Comparison of ENCODE assay signal across 8 cellular contexts in genomic region chr1:186155594-186155993, GRCh38.
DNase-seq lines count a peak whose midpoint lies in the region; ATAC-seq, FAIRE-seq and TF ChIP-seq lines count a peak whose summit lies in the region.

No MANE protein-coding gene starts in this region.

- H3K4me2 ChIP-seq in OCI-LY1 (ENCODE audit: low read length): no peak overlapping the region
- no peak overlapping the region for H3K4me2 ChIP-seq in endothelial cell of umbilical vein (ENCODE audit: insufficient read depth, low read length)

- H3K4me3 ChIP-seq in heart right ventricle: no peak overlapping the region
- H3K4me3 ChIP-seq in OCI-LY1 (ENCODE audit: low read depth, low read length, poor library complexity, severe bottlenecking): no peak overlapping the region
- no peak overlapping the region for H3K4me3 ChIP-seq in endothelial cell of umbilical vein (replicated peaks in 1 of 3; ENCODE audit: insufficient read depth in 1 of 3, low read depth in 1 of 3, low read length in 3 of 3)

- no peaks in the 10 kb centered on the region for H3K9me1 ChIP-seq in endothelial cell of umbilical vein (replicated peaks; ENCODE audit: control insufficient read depth, extremely low read depth, insufficient read depth, low read length)

- H2AFZ ChIP-seq in OCI-LY1 (ENCODE audit: low read length): no peak overlapping the region
- no peak overlapping the region for H2AFZ ChIP-seq in endothelial cell of umbilical vein (ENCODE audit: low read depth, low read length)

- WGBS in heart right ventricle, 2 donors: 71 to 80% methylated on average over 1 of the region's 1 CpG

- peaks cover 0 to 5% (median 0%) of the 10 kb centered on the region in 9 donors for H3K4me1 ChIP-seq in heart right ventricle
- H3K4me1 ChIP-seq in OCI-LY1 (ENCODE audit: insufficient read depth, low read length, severe bottlenecking): no peaks in the 10 kb centered on the region
- no peaks in the 10 kb centered on the region for H3K4me1 ChIP-seq in endothelial cell of umbilical vein (ENCODE audit: control insufficient read depth, extremely low read depth, insufficient read depth, low read length)

- H3K9ac ChIP-seq in OCI-LY1 (ENCODE audit: low read length): no peak overlapping the region
- no peak overlapping the region for H3K9ac ChIP-seq in endothelial cell of umbilical vein (replicated peaks; ENCODE audit: extremely low read depth, insufficient read depth, low read length)

- peaks cover 0 to 52% (median 0%) of the 10 kb centered on the region in 9 donors for H3K36me3 ChIP-seq in heart right ventricle
- H3K36me3 ChIP-seq in OCI-LY1 (ENCODE audit: insufficient read depth, low read length): no peaks in the 10 kb centered on the region
- no peaks in the 10 kb centered on the region for H3K36me3 ChIP-seq in endothelial cell of umbilical vein (ENCODE audit: control insufficient read depth in 2 of 2, extremely low read depth in 1 of 2, insufficient read depth in 2 of 2, low read length in 2 of 2)

- POLR2A ChIA-PET in endothelial cell of umbilical vein (lab: Charles Lee): no interaction called here

- H4K20me1 ChIP-seq in OCI-LY1 (ENCODE audit: insufficient read depth, low read length) (no peaks in the 10 kb centered on the region), endothelial cell of umbilical vein (replicated peaks; ENCODE audit: control insufficient read depth, extremely low read depth, insufficient read depth, low read length) (no peaks in the 10 kb centered on the region)

- intact Hi-C loops in heart right ventricle (cut with DNase I) (loop anchor here in 1 of 10 donors (2.0 kb wide), 1 partner anchor 57 kb away; no protein-coding TSS in a partner anchor), cardiac septum (cut with DNase I) (loop anchor here (2.0 kb wide), 1 partner anchor 57 kb away; no protein-coding TSS in a partner anchor), endothelial cell of umbilical vein (cut with micrococcal nuclease) (loop anchor here (1.0 to 2.0 kb wide), 2 partner anchors 57 to 343 kb away; no protein-coding TSS in a partner anchor)

- no TSS peak for BruUV-seq in endothelial cell of umbilical vein (replicated peaks; lab: Mats Ljungman, UMichigan)

- TF ChIP-seq POLR2A in endothelial cell of umbilical vein (IDR thresholded peaks at IDR 0.05; ENCODE audit: low read depth, low read length): no peak

- H3K9me3 ChIP-seq in heart right ventricle: peaks cover 0 to 5% (median 0%) of the 10 kb centered on the region in 11 donors
- no peaks in the 10 kb centered on the region for H3K9me3 ChIP-seq in OCI-LY1 (ENCODE audit: low read length)
- H3K9me3 ChIP-seq in endothelial cell of umbilical vein (replicated peaks; ENCODE audit: control insufficient read depth, insufficient read depth, low read length): no peaks in the 10 kb centered on the region

- H3K9me2 ChIP-seq in OCI-LY1 (ENCODE audit: low read depth, low read length): no peaks in the 10 kb centered on the region

- no peaks in the 10 kb centered on the region; the same call in 1 of the 2 replicates for H3F3A ChIP-seq in OCI-LY1 (ENCODE audit: insufficient read depth, low read length)

- ATAC-seq in heart right ventricle (peak in 1 of 8 donors; percentile 41), HG02981 (IDR thresholded peaks at IDR 0.05; ENCODE audit: unreplicated experiment) (peak; percentile 85)

- CTCF ChIA-PET in endothelial cell of umbilical vein (lab: Charles Lee): interaction anchor here (0.6 to 2.8 kb wide), 26 partner anchors 10 to 693 kb away, joined by 3 to 34 read pairs (median 3); no protein-coding TSS in a partner anchor

- H3K27me3 ChIP-seq in heart right ventricle: no peaks in the 10 kb centered on the region
- no peaks in the 10 kb centered on the region for H3K27me3 ChIP-seq in OCI-LY1 (ENCODE audit: insufficient read depth, low read length)
- no peaks in the 10 kb centered on the region for H3K27me3 ChIP-seq in endothelial cell of umbilical vein (ENCODE audit: control insufficient read depth in 2 of 2, insufficient read depth in 2 of 2, low read length in 2 of 2)

- DNase-seq in heart right ventricle (peak in 1 of 2 donors; percentile 9), cardiac septum (ENCODE audit: low spot score) (no peak), endothelial cell of umbilical vein (ENCODE audit: low read depth, low spot score) (peak; percentile 60), pulmonary artery endothelial cell (ENCODE audit: low read depth, low spot score) (peak; percentile 27), DMS79 treated with DMSO at 0.1 percent for 48 hours (lab: John Stamatoyannopoulos, UW) (no peak)
- DNase-seq in stimulated activated CD4-positive, alpha-beta T cell treated with anti-CD3 and anti-CD28 coated beads, Interleukin-2, amount 100 ng/mL, for 48 hours: no peak

- dilution Hi-C loops in endothelial cell of umbilical vein (cut with MboI; ENCODE audit: extremely low pct_ligation_motif_present, low sequenced_read_pairs): no loop called here

- H3K79me2 ChIP-seq in OCI-LY1 (ENCODE audit: insufficient read depth, low read length) (no peaks in the 10 kb centered on the region), endothelial cell of umbilical vein (ENCODE audit: control insufficient read depth, insufficient read depth, low read length) (no peaks in the 10 kb centered on the region)

- FAIRE-seq in endothelial cell of umbilical vein (lab: Jason Lieb, UNC): peak; percentile 78

- TF ChIP-seq CTCF in heart right ventricle (IDR thresholded peaks at IDR 0.05) (peak in 8 of 9 donors; percentile 29 to 52 (median 48)), OCI-LY1 (IDR thresholded peaks at IDR 0.05; ENCODE audit: low read length) (peak; percentile 80), endothelial cell of umbilical vein (IDR thresholded peaks at IDR 0.05; ENCODE audit: extremely low read depth in 1 of 2, insufficient read depth in 1 of 2, low read depth in 1 of 2, low read length in 2 of 2) (peak; percentile 41 to 45)

- H3K27ac ChIP-seq in heart right ventricle (no peak overlapping the region), OCI-LY1 (ENCODE audit: low read depth, low read length, poor library complexity, severe bottlenecking) (no peak overlapping the region), endothelial cell of umbilical vein (ENCODE audit: insufficient read depth, low read depth, low read length) (no peak overlapping the region)

TF ChIP-seq in endothelial cell of umbilical vein, 7 proteins besides CTCF, POLR2A, EP300 and RAD21:
- no peak for TF ChIP-seq EZH2 (IDR thresholded peaks at IDR 0.05; ENCODE audit: borderline replicate concordance, low read depth, low read length, severe bottlenecking)
- peak; percentile 16 for TF ChIP-seq JUN (IDR thresholded peaks at IDR 0.05; ENCODE audit: borderline replicate concordance, insufficient read depth, insufficient read length, low read depth)
- no peak for TF ChIP-seq POLR2AphosphoS5 (IDR thresholded peaks at IDR 0.05; ENCODE audit: insufficient read depth, low read depth, low read length)
- TF ChIP-seq FOS (IDR thresholded peaks at IDR 0.05; ENCODE audit: borderline replicate concordance, insufficient read depth, low read length): peak; percentile 64

Comparison
In these comparisons a context has a peak if more than half of its experiments do, and no peak if none do; other contexts are left out.
1. DNase-seq: peak in endothelial cell of umbilical vein (single experiment) and pulmonary artery endothelial cell (single experiment); none in cardiac septum (single experiment), DMS79 treated with DMSO at 0.1 percent for 48 hours (single experiment) and stimulated activated CD4-positive, alpha-beta T cell treated with anti-CD3 and anti-CD28 coated beads, Interleukin-2, amount 100 ng/mL, for 48 hours (0 of 2).
2. Peak in every context shown above with its lines, with median percentiles within 50 percentile points of each other: CTCF ChIP-seq.